ENCODE assay signal across 9 cellular contexts in the genomic region with DNA sequence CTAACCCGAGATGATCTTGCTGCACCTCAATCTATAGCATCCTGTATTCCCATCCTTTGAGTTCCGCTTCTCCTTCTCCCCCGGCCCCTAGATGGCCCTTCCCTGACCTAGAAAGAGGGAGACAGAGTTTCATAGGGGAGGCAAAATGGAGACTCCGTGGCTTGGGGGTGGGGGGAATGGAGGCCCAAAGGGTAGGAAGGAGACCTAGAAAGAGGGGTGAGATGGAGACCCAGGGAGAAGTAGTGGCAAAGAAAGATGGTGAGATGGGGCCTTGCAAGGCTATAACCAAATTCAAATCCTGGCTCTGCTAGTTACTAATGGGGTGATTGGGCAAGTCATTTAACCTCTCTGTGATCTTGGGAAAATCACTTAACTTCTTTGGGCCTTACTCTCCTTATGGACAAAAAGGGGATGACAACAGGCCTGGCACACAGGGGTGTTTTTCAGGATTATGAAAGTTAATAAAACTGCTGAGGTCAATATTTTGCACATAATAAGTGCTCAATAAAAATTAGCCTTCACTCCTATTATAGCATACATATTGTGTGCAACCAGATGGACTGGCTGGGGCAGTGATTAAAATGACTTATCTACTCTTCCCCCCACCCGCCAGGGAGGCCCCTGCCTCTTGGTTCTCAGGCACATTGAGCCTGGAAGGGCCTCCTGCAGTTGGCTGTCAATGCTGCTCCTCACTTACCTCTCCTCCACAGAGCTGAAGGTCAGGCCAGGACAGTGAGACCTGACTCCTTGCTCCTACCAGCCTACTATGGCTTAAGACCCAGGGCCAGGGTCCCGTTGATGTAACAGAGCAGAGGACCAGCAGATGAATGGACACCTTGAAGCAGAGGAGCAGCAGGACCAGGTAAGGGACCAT. TPM values are rescaled to one million over a fixed set of nuclear protein-coding genes. Genes with fewer than 3 reads are reported as not detected.
DNase-seq lines count a peak whose midpoint lies in the region; ATAC-seq and TF ChIP-seq lines count a peak whose summit lies in the region.
"Had no signal": no experiment of that assay in that cellular context is flagged by ENCODE, and none has a peak within 500 bp of the region (broad histone marks: within the 10 kb centered on the region; RNA-seq: fewer than 3 reads in every experiment).

No MANE protein-coding gene starts in this region.

- H3K27me3 Mint-ChIP-seq in activated CD4-positive, alpha-beta memory T cell treated with anti-CD3 and anti-CD28 coated beads, Interleukin-2, amount 10 ng/mL, durations not matched to agents 7 days and 5 days = no peaks in the 10 kb centered on the region

- H3K4me3 ChIP-seq in HEK293 (ENCODE audit: low read depth, low read length) (peak overlapping the region; percentile 40), right cardiac atrium (ENCODE audit: low read length) (peak overlapping the region; percentile 57)

- CTCF ChIA-PET in HEK293 (lab: Yijun Ruan, JAX) = interaction anchor here (0.6 to 1.1 kb wide), 5 partner anchors 35 to 606 kb away, joined by 3 to 6 read pairs (median 3); no protein-coding TSS in a partner anchor
- CTCF ChIA-PET in activated CD4-positive, alpha-beta memory T cell treated with anti-CD3 and anti-CD28 coated beads, Interleukin-2, amount 10 ng/mL, durations not matched to agents 7 days and 5 days (lab: Charles Lee) = interaction anchor here (0.6 to 1.4 kb wide), 7 partner anchors 11 to 127 kb away, joined by 3 to 7 read pairs (median 4); no protein-coding TSS in a partner anchor

- peak overlapping the region; percentile 100 for H3K27ac ChIP-seq in HEK293 (ENCODE audit: extremely low read depth, low read depth, low read length)
- peak overlapping the region; percentile 97 for H3K27ac ChIP-seq in right cardiac atrium (ENCODE audit: low read length)

- H3K9me3 ChIP-seq in HEK293 (ENCODE audit: control insufficient read depth, insufficient read depth, low read depth, low read length) (no peaks in the 10 kb centered on the region), right cardiac atrium (ENCODE audit: control insufficient read depth, low read length) (no peaks in the 10 kb centered on the region)

- POLR2A ChIA-PET in HEK293 (lab: Yijun Ruan, JAX) = interaction anchor here (0.5 to 1.8 kb wide), 44 partner anchors 10 to 1247 kb away, joined by 3 to 97 read pairs (median 5); partner anchors contain the start of genes ALDH16A1, CA11, IZUMO1 and KDELR1
- POLR2A ChIA-PET in activated CD4-positive, alpha-beta memory T cell treated with anti-CD3 and anti-CD28 coated beads, Interleukin-2, amount 10 ng/mL, durations not matched to agents 7 days and 5 days (lab: Charles Lee) = interaction anchor here (0.8 to 4.7 kb wide), 11 partner anchors 8 to 255 kb away, joined by 3 to 51 read pairs (median 5); partner anchors contain the start of genes CA11, DBP and SPACA4

- no peaks in the 10 kb centered on the region for H3K27me3 ChIP-seq in right cardiac atrium (ENCODE audit: control insufficient read depth, insufficient read depth)

- DNase-seq in activated CD4-positive, alpha-beta memory T cell treated with anti-CD3 and anti-CD28 coated beads, Interleukin-2, amount 10 ng/mL, durations not matched to agents 7 days and 5 days = no peak
- DNase-seq in right cardiac atrium (no peak), mesenteric fat pad (ENCODE audit: low spot score) (no peak), NCI-H510A treated with DMSO at 0.1 percent for 48 hours (lab: John Stamatoyannopoulos, UW) (no peak)
- DNase-seq in stimulated activated effector memory CD8-positive, alpha-beta T cell treated with anti-CD3 and anti-CD28 coated beads, Interleukin-12 subunit alpha, Interleukin-12 subunit beta, amount 100 ng/mL, for 72 hours (ENCODE audit: low spot score in 2 of 2) = no peak

- H3K4me1 Mint-ChIP-seq in activated CD4-positive, alpha-beta memory T cell treated with anti-CD3 and anti-CD28 coated beads, Interleukin-2, amount 10 ng/mL, durations not matched to agents 7 days and 5 days = peaks cover 64% of the 10 kb centered on the region
- H3K4me1 Mint-ChIP-seq in stimulated activated effector memory CD8-positive, alpha-beta T cell treated with anti-CD3 and anti-CD28 coated beads, Interleukin-12 subunit alpha, Interleukin-12 subunit beta, amount 100 ng/mL, for 72 hours = peaks cover 74% of the 10 kb centered on the region

- H3K36me3 Mint-ChIP-seq in activated CD4-positive, alpha-beta memory T cell treated with anti-CD3 and anti-CD28 coated beads, Interleukin-2, amount 10 ng/mL, durations not matched to agents 7 days and 5 days (ENCODE audit: low read depth) = peaks cover 64% of the 10 kb centered on the region
- peaks cover 90% of the 10 kb centered on the region for H3K36me3 Mint-ChIP-seq in stimulated activated effector memory CD8-positive, alpha-beta T cell treated with anti-CD3 and anti-CD28 coated beads, Interleukin-12 subunit alpha, Interleukin-12 subunit beta, amount 100 ng/mL, for 72 hours

- WGBS in right cardiac atrium = 30% methylated on average over 6 of the region's 6 CpGs

- intact Hi-C loops in right cardiac atrium (cut with DNase I) = no loop called here

- peak overlapping the region; percentile 97 for H3K27ac Mint-ChIP-seq in activated CD4-positive, alpha-beta memory T cell treated with anti-CD3 and anti-CD28 coated beads, Interleukin-2, amount 10 ng/mL, durations not matched to agents 7 days and 5 days
- H3K27ac Mint-ChIP-seq in stimulated activated effector memory CD8-positive, alpha-beta T cell treated with anti-CD3 and anti-CD28 coated beads, Interleukin-12 subunit alpha, Interleukin-12 subunit beta, amount 100 ng/mL, for 72 hours = peak overlapping the region; percentile 99

- ATAC-seq in right cardiac atrium (no peak), HG03025 (IDR thresholded peaks at IDR 0.05; ENCODE audit: low FRiP score, unreplicated experiment) (no peak), HG02840 (IDR thresholded peaks at IDR 0.05; ENCODE audit: low FRiP score, unreplicated experiment) (no peak)
- ATAC-seq in stimulated activated effector memory CD8-positive, alpha-beta T cell treated with anti-CD3 and anti-CD28 coated beads, Interleukin-12 subunit alpha, Interleukin-12 subunit beta, amount 100 ng/mL, for 72 hours = no peak

- peaks cover 34% of the 10 kb centered on the region for H3K4me1 ChIP-seq in HEK293 (ENCODE audit: control insufficient read depth, insufficient read depth, low read length)
- peaks cover 5% of the 10 kb centered on the region for H3K4me1 ChIP-seq in right cardiac atrium (ENCODE audit: control insufficient read depth, insufficient read depth, low read length)

- peak overlapping the region; percentile 96 for H3K4me3 Mint-ChIP-seq in activated CD4-positive, alpha-beta memory T cell treated with anti-CD3 and anti-CD28 coated beads, Interleukin-2, amount 10 ng/mL, durations not matched to agents 7 days and 5 days
- H3K4me3 Mint-ChIP-seq in stimulated activated effector memory CD8-positive, alpha-beta T cell treated with anti-CD3 and anti-CD28 coated beads, Interleukin-12 subunit alpha, Interleukin-12 subunit beta, amount 100 ng/mL, for 72 hours = peak overlapping the region; percentile 91

- H3K9me3 Mint-ChIP-seq in activated CD4-positive, alpha-beta memory T cell treated with anti-CD3 and anti-CD28 coated beads, Interleukin-2, amount 10 ng/mL, durations not matched to agents 7 days and 5 days = no peaks in the 10 kb centered on the region
- H3K9me3 Mint-ChIP-seq in stimulated activated effector memory CD8-positive, alpha-beta T cell treated with anti-CD3 and anti-CD28 coated beads, Interleukin-12 subunit alpha, Interleukin-12 subunit beta, amount 100 ng/mL, for 72 hours = no peaks in the 10 kb centered on the region

- TF ChIP-seq CTCF in HEK293 (tag by site-specific recombination; IDR thresholded peaks at IDR 0.05) = peak; percentile 43; the same call in 1 of the 2 replicates

- H3K36me3 ChIP-seq in HEK293 (ENCODE audit: control insufficient read depth in 2 of 2, insufficient read depth in 1 of 2, low read length in 2 of 2) = peaks cover 14 to 41% of the 10 kb centered on the region in 2 experiments

TF ChIP-seq in HEK293, 187 proteins besides CTCF, POLR2A, EP300 and RAD21 (continues in another document):
- no peak for TF ChIP-seq ZNF174 (tag by site-specific recombination; IDR thresholded peaks at IDR 0.05)
- peak; percentile 46; the same call in 1 of the 2 replicates for TF ChIP-seq ZNF335 (tag by site-specific recombination; conservative IDR thresholded peaks at IDR 0.05)
- peak; percentile 96 for TF ChIP-seq ZNF664 (tag by site-specific recombination; IDR thresholded peaks at IDR 0.05)
- TF ChIP-seq ZNF530 (tag by site-specific recombination; IDR thresholded peaks at IDR 0.05; ENCODE audit: low read depth) = no peak
- TF ChIP-seq ZNF2 (tag by site-specific recombination; IDR thresholded peaks at IDR 0.05) = no peak
- TF ChIP-seq ZNF394 (tag by site-specific recombination; IDR thresholded peaks at IDR 0.05; ENCODE audit: borderline replicate concordance) = 0 out of 2 replicates have a peak, but pooled peaks have one; percentile 9
- no peak for TF ChIP-seq ZNF426 (tag by site-specific recombination; IDR thresholded peaks at IDR 0.05)
- TF ChIP-seq ZNF610 (tag by site-specific recombination; IDR thresholded peaks at IDR 0.05; ENCODE audit: borderline replicate concordance) = 0 out of 2 replicates have a peak, but pooled peaks have one; percentile 51
- TF ChIP-seq ZBTB17 (tag by site-specific recombination; IDR thresholded peaks at IDR 0.05) = 0 out of 2 replicates have a peak, but pooled peaks have one; percentile 14
- no peak for TF ChIP-seq SCRT2 (tag by site-specific recombination; IDR thresholded peaks at IDR 0.05)

RNA-seq across cellular contexts. Expression of gene SPHK2, which starts 0.6 kb away (rescaled TPM):
- 10 to 100 TPM; 27.7 to 29.5 TPM for total RNA-seq in activated CD4-positive, alpha-beta memory T cell treated with anti-CD3 and anti-CD28 coated beads, Interleukin-2, amount 10 ng/mL, durations not matched to agents 7 days and 5 days
- total RNA-seq in right cardiac atrium (10 to 100 TPM in 3 of 4 donors, 1 to 10 TPM in 1; 7.3 to 12.7 (median 11.7) TPM), mesenteric fat pad (14.0 TPM)
- 11.0 TPM for polyA plus RNA-seq in right cardiac atrium

RNA-seq across cellular contexts. Expression of gene RPL18, which starts 1.0 kb away (rescaled TPM):
- 1,000 to 10,000 TPM; 1,511 to 1,528 TPM for total RNA-seq in activated CD4-positive, alpha-beta memory T cell treated with anti-CD3 and anti-CD28 coated beads, Interleukin-2, amount 10 ng/mL, durations not matched to agents 7 days and 5 days
- 100 to 1,000 TPM; 606 to 773 (median 699) TPM for total RNA-seq in right cardiac atrium
- polyA plus RNA-seq in right cardiac atrium = 965 TPM
- 876 TPM for total RNA-seq in mesenteric fat pad

RNA-seq across cellular contexts. Expression of gene FAM83E, which starts 5.1 kb away (rescaled TPM):
- 1 to 10 TPM; 1.3 to 2.6 TPM for total RNA-seq in activated CD4-positive, alpha-beta memory T cell treated with anti-CD3 and anti-CD28 coated beads, Interleukin-2, amount 10 ng/mL, durations not matched to agents 7 days and 5 days
- total RNA-seq in right cardiac atrium (under 1 TPM in 1 of 4 donors, not detected in 3; 0.33 TPM), mesenteric fat pad (0.71 TPM)
- 0.20 TPM for polyA plus RNA-seq in right cardiac atrium

RNA-seq across cellular contexts. Expression of gene SPACA4, which starts 13.4 kb away (rescaled TPM):
- not detected for total RNA-seq in activated CD4-positive, alpha-beta memory T cell treated with anti-CD3 and anti-CD28 coated beads, Interleukin-2, amount 10 ng/mL, durations not matched to agents 7 days and 5 days
- not detected for total RNA-seq in right cardiac atrium
- polyA plus RNA-seq in right cardiac atrium = not detected
- total RNA-seq in mesenteric fat pad = not detected
- total RNA-seq: T-helper 1 cell treated with Interleukin-12 subunit alpha and Interleukin-12 subunit beta and Interleukin-4 antibody, amounts not matched to agents 30 ng/mL and 1 ng/mL, for 36 hours had no signal

RNA-seq across cellular contexts. Expression of gene DBP, which starts 17.2 kb away (rescaled TPM):
- 10 to 100 TPM; 18.7 to 19.1 TPM for total RNA-seq in activated CD4-positive, alpha-beta memory T cell treated with anti-CD3 and anti-CD28 coated beads, Interleukin-2, amount 10 ng/mL, durations not matched to agents 7 days and 5 days
- total RNA-seq in right cardiac atrium (10 to 100 TPM in 3 of 4 donors, 1 to 10 TPM in 1; 2.8 to 16.9 (median 14.7) TPM), mesenteric fat pad (1.4 TPM)
- polyA plus RNA-seq in right cardiac atrium = 9.5 TPM
